In genomic region chr18:31428211-31428610, GRCh38 we compare ENCODE assay signal across 26 cellular contexts. TPM values are rescaled to one million over a fixed set of nuclear protein-coding genes. Genes with fewer than 3 reads are reported as not detected.
A peak's percentile ranks its signal among the peaks of the same experiment; 100 is the strongest.
DNase-seq lines count a peak whose midpoint lies in the region; ATAC-seq, FAIRE-seq and TF ChIP-seq lines count a peak whose summit lies in the region.
"Had no signal": no experiment of that assay in that cellular context is flagged by ENCODE, and none has a peak within 500 bp of the region (broad histone marks: within the 10 kb centered on the region; RNA-seq: fewer than 3 reads in every experiment).

No MANE protein-coding gene starts in this region.

- H3K36me3 Mint-ChIP-seq in type B pancreatic cell, result no peaks in the 10 kb centered on the region
- H3K36me3 Mint-ChIP-seq in activated CD8-positive, alpha-beta memory T cell treated with anti-CD3 and anti-CD28 coated beads, Interleukin-2, amount 10 ng/mL, durations not matched to agents 7 days and 5 days, result no peaks in the 10 kb centered on the region
- H3K36me3 Mint-ChIP-seq: CD14-positive monocyte; CD4-positive, alpha-beta memory T cell; CD4-positive, CD25-positive, alpha-beta regulatory T cell; CD8-positive, alpha-beta memory T cell had no signal

- peak overlapping the region; percentile 22 for H3K27ac ChIP-seq in keratinocyte (ENCODE audit: control insufficient read depth, insufficient read depth, low read length)
- H3K27ac ChIP-seq: BLaER1 had no signal

- no peaks in the 10 kb centered on the region for H3K9me1 ChIP-seq in keratinocyte (ENCODE audit: control insufficient read depth, extremely low read depth, insufficient read depth, low read length)

- H3K4me1 ChIP-seq in keratinocyte (ENCODE audit: control insufficient read depth, extremely low read depth, insufficient read depth, low read length), result peaks cover 58% of the 10 kb centered on the region
- H3K4me1 ChIP-seq: BE2C, BLaER1 had no signal

- H3K27me3 Mint-ChIP-seq in type B pancreatic cell, result no peaks in the 10 kb centered on the region
- no peaks in the 10 kb centered on the region for H3K27me3 Mint-ChIP-seq in activated CD8-positive, alpha-beta memory T cell treated with anti-CD3 and anti-CD28 coated beads, Interleukin-2, amount 10 ng/mL, durations not matched to agents 7 days and 5 days
- H3K27me3 Mint-ChIP-seq: CD4-positive, CD25-positive, alpha-beta regulatory T cell; CD8-positive, alpha-beta memory T cell had no signal

- no peak for TF ChIP-seq CTCF in keratinocyte (optimal IDR thresholded peaks at IDR 0.05 in 1 of 3, IDR thresholded peaks at IDR 0.05 in 1 of 3, conservative IDR thresholded peaks at IDR 0.05 in 1 of 3; ENCODE audit: extremely low read depth in 1 of 3, insufficient read depth in 2 of 3, low read length in 3 of 3)
- TF ChIP-seq CTCF in type B pancreatic cell (conservative IDR thresholded peaks at IDR 0.05), result no peak
- TF ChIP-seq CTCF in GM10266 (IDR thresholded peaks at IDR 0.05; ENCODE audit: control insufficient read depth, insufficient read depth, low read depth, missing control alignments), result no peak

- peak overlapping the region; percentile 33 for H3K4me3 Mint-ChIP-seq in type B pancreatic cell
- H3K4me3 Mint-ChIP-seq in activated CD8-positive, alpha-beta memory T cell treated with anti-CD3 and anti-CD28 coated beads, Interleukin-2, amount 10 ng/mL, durations not matched to agents 7 days and 5 days, result no peak overlapping the region
- H3K4me3 Mint-ChIP-seq: CD14-positive monocyte; CD4-positive, alpha-beta memory T cell; CD4-positive, CD25-positive, alpha-beta regulatory T cell; CD8-positive, alpha-beta memory T cell had no signal

- no peak overlapping the region for H3K4me3 ChIP-seq in keratinocyte (ENCODE audit: control insufficient read depth in 2 of 3, extremely low read depth in 1 of 3, insufficient read depth in 2 of 3, low read depth in 1 of 3, low read length in 3 of 3)
- H3K4me3 ChIP-seq: BLaER1, GM12878 had no signal

- H3K9me3 ChIP-seq in keratinocyte (ENCODE audit: control insufficient read depth, low read depth, low read length), result no peaks in the 10 kb centered on the region
- H3K9me3 ChIP-seq: BE2C, BLaER1 had no signal

- H3K36me3 ChIP-seq in keratinocyte (ENCODE audit: control insufficient read depth in 2 of 2, extremely low read depth in 1 of 2, insufficient read depth in 2 of 2, low read length in 2 of 2), result no peaks in the 10 kb centered on the region
- H3K36me3 ChIP-seq: BE2C, BLaER1 had no signal

- peak overlapping the region; percentile 89 for H3K27ac Mint-ChIP-seq in type B pancreatic cell
- no peak overlapping the region for H3K27ac Mint-ChIP-seq in activated CD8-positive, alpha-beta memory T cell treated with anti-CD3 and anti-CD28 coated beads, Interleukin-2, amount 10 ng/mL, durations not matched to agents 7 days and 5 days
- H3K27ac Mint-ChIP-seq: CD14-positive monocyte; CD4-positive, alpha-beta memory T cell; CD4-positive, CD25-positive, alpha-beta regulatory T cell; CD8-positive, alpha-beta memory T cell had no signal

- H4K20me1 ChIP-seq in keratinocyte (ENCODE audit: control insufficient read depth, extremely low read depth, insufficient read depth, low read length), result no peaks in the 10 kb centered on the region
- H4K20me1 ChIP-seq: BLaER1 had no signal

- no peak overlapping the region for H3K9ac ChIP-seq in keratinocyte (ENCODE audit: control insufficient read depth, extremely low read depth, insufficient read depth, low read length)
- H3K9ac ChIP-seq: BLaER1 had no signal

- H3K4me2 ChIP-seq in keratinocyte (ENCODE audit: control insufficient read depth, extremely low read depth, insufficient read depth, low read depth, low read length), result peak overlapping the region; percentile 7
- H3K4me2 ChIP-seq: BLaER1 had no signal

- no peak for ATAC-seq in activated CD8-positive, alpha-beta memory T cell treated with anti-CD3 and anti-CD28 coated beads, Interleukin-2, amount 10 ng/mL, durations not matched to agents 7 days and 5 days
- ATAC-seq: GM12878 had no signal

- peaks cover 3% of the 10 kb centered on the region for H3K9me3 Mint-ChIP-seq in type B pancreatic cell
- H3K9me3 Mint-ChIP-seq in activated CD8-positive, alpha-beta memory T cell treated with anti-CD3 and anti-CD28 coated beads, Interleukin-2, amount 10 ng/mL, durations not matched to agents 7 days and 5 days (ENCODE audit: low read depth), result no peaks in the 10 kb centered on the region

- DNase-seq in amniotic epithelial cell (ENCODE audit: low read depth), result peak; percentile 22
- DNase-seq in keratinocyte (ENCODE audit: low read depth, low spot score), result no peak
- no peak for DNase-seq in type B pancreatic cell (ENCODE audit: extremely low spot score, unreplicated experiment)
- no peak for DNase-seq in GM10266 (ENCODE audit: extremely low spot score)
- DNase-seq in amygdala (lab: John Stamatoyannopoulos, UW), result no peak
- no peak for DNase-seq in activated CD8-positive, alpha-beta memory T cell treated with anti-CD3 and anti-CD28 coated beads, Interleukin-2, amount 10 ng/mL, durations not matched to agents 7 days and 5 days
- DNase-seq: 8988T; ACHN; BE2C; C1 segment of cervical spinal cord; CD4-positive, alpha-beta memory T cell; CD4-positive, CD25-positive, alpha-beta regulatory T cell; CD8-positive, alpha-beta memory T cell; COR-L47; DMS79 treated with DMSO at 0.1 percent for 48 hours; GF-D8 had no signal

- no peaks in the 10 kb centered on the region for H3K79me2 ChIP-seq in keratinocyte (ENCODE audit: control insufficient read depth, insufficient read depth, low read length)

- CTCF ChIA-PET in activated CD8-positive, alpha-beta memory T cell treated with anti-CD3 and anti-CD28 coated beads, Interleukin-2, amount 10 ng/mL, durations not matched to agents 7 days and 5 days (lab: Charles Lee), result no interaction called here

- peaks cover 5% of the 10 kb centered on the region for H3K4me1 Mint-ChIP-seq in type B pancreatic cell (ENCODE audit: unreplicated experiment)
- H3K4me1 Mint-ChIP-seq in activated CD8-positive, alpha-beta memory T cell treated with anti-CD3 and anti-CD28 coated beads, Interleukin-2, amount 10 ng/mL, durations not matched to agents 7 days and 5 days, result no peaks in the 10 kb centered on the region
- H3K4me1 Mint-ChIP-seq: CD4-positive, alpha-beta memory T cell; CD4-positive, CD25-positive, alpha-beta regulatory T cell; CD8-positive, alpha-beta memory T cell had no signal

- peak overlapping the region; percentile 16 for H2AFZ ChIP-seq in keratinocyte (ENCODE audit: control insufficient read depth, low read length)

- peak; percentile 60 for FAIRE-seq in keratinocyte (lab: Jason Lieb, UNC)
- FAIRE-seq: A204.1, G401.6, GM12878, GM12892, GM18507, GM19239 had no signal

- no peaks in the 10 kb centered on the region for H3K27me3 ChIP-seq in keratinocyte (ENCODE audit: control insufficient read depth, extremely low read depth, insufficient read depth, low read length)
- H3K27me3 ChIP-seq: BE2C, BLaER1 had no signal

- dilution Hi-C loops in keratinocyte (cut with MboI; ENCODE audit: extremely low pct_ligation_motif_present, low sequenced_read_pairs), result no loop called here

RNA-seq across cellular contexts. Expression of gene DSG3, which starts 19.3 kb away (rescaled TPM):
- polyA plus RNA-seq in keratinocyte, result 172 to 488 TPM (median 259 TPM) in 3 replicates
- 288 TPM for polyA plus RNA-seq in keratinocyte (2011; ENCODE audit: low read depth)
- polyA plus RNA-seq in keratinocyte (2011; cell fraction: cytosol; rRNA removed), result 59.0 and 114 TPM in 2 replicates
- 495 and 579 TPM in 2 replicates for polyA plus RNA-seq in keratinocyte (2011; cell fraction: nucleus; rRNA removed)
- polyA plus RNA-seq in keratinocyte (2012; ENCODE audit: low replicate concordance), result 132 and 436 TPM in 2 replicates
- polyA minus RNA-seq in keratinocyte, result 95.0 to 692 TPM (median 426 TPM) in 3 replicates
- polyA minus RNA-seq in keratinocyte (2011; cell fraction: cytosol; rRNA and poly(A)+ RNA removed), result 153 TPM
- 734 and 1,189 TPM in 2 replicates for polyA minus RNA-seq in keratinocyte (2011; cell fraction: nucleus; rRNA and poly(A)+ RNA removed)
- total RNA-seq in type B pancreatic cell (ENCODE audit: low replicate concordance), result 1.1 and 4.5 TPM in 2 replicates
- not detected for total RNA-seq in activated CD8-positive, alpha-beta memory T cell treated with anti-CD3 and anti-CD28 coated beads, Interleukin-2, amount 10 ng/mL, durations not matched to agents 7 days and 5 days
- total RNA-seq: A673; CD4-positive, alpha-beta memory T cell; CD4-positive, CD25-positive, alpha-beta regulatory T cell; CD8-positive, alpha-beta memory T cell had no signal
- polyA plus RNA-seq: AG04450; CD14-positive monocyte; CD4-positive, CD25-positive, alpha-beta regulatory T cell; CD8-positive, alpha-beta memory T cell had no signal

RNA-seq across cellular contexts. Expression of gene DSG4, which starts 51.6 kb away (rescaled TPM):
- 0.18 to 0.50 TPM (median 0.19 TPM) in 3 replicates for polyA plus RNA-seq in keratinocyte
- 1.3 TPM for polyA plus RNA-seq in keratinocyte (2011; ENCODE audit: low read depth)
- polyA plus RNA-seq in keratinocyte (2011; cell fraction: cytosol; rRNA removed), result 0.06 and 0.12 TPM in 2 replicates
- polyA plus RNA-seq in keratinocyte (2011; cell fraction: nucleus; rRNA removed), result 0.63 and 1.0 TPM in 2 replicates
- 0.30 and 0.48 TPM in 2 replicates for polyA plus RNA-seq in keratinocyte (2012; ENCODE audit: low replicate concordance)
- 0.42 to 0.66 TPM (median 0.59 TPM) in 3 replicates for polyA minus RNA-seq in keratinocyte
- not detected for polyA minus RNA-seq in keratinocyte (2011; cell fraction: cytosol; rRNA and poly(A)+ RNA removed)
- 1.6 and 2.0 TPM in 2 replicates for polyA minus RNA-seq in keratinocyte (2011; cell fraction: nucleus; rRNA and poly(A)+ RNA removed)
- total RNA-seq in type B pancreatic cell (ENCODE audit: low replicate concordance), result 0.07 and 0.17 TPM in 2 replicates
- total RNA-seq in activated CD8-positive, alpha-beta memory T cell treated with anti-CD3 and anti-CD28 coated beads, Interleukin-2, amount 10 ng/mL, durations not matched to agents 7 days and 5 days, result not detected
- total RNA-seq: A673; CD4-positive, alpha-beta memory T cell; CD4-positive, CD25-positive, alpha-beta regulatory T cell; CD8-positive, alpha-beta memory T cell had no signal
- polyA plus RNA-seq: AG04450; CD14-positive monocyte; CD4-positive, alpha-beta memory T cell; CD4-positive, CD25-positive, alpha-beta regulatory T cell; CD8-positive, alpha-beta memory T cell had no signal
